7 cellular contexts compared by ENCODE assay signal in genomic region chr10:95347402-95347766, GRCh38. TPM values are rescaled to one million over a fixed set of nuclear protein-coding genes. Genes with fewer than 3 reads are reported as not detected.
DNase-seq lines count a peak whose midpoint lies in the region; ATAC-seq and TF ChIP-seq lines count a peak whose summit lies in the region.
"Not testable (repeated sequence)": the region's sequence is repeated elsewhere in the genome, so short reads cannot be mapped to it uniquely, and the experiment has no call there.

No MANE protein-coding gene starts in this region.

- not testable (repeated sequence) for H3K27me3 ChIP-seq in Caco-2 (replicated peaks; ENCODE audit: control insufficient read depth, insufficient read depth, low read length); ascending aorta; left ventricle myocardium inferior (ENCODE audit: low read depth); thoracic aorta (replicated peaks; ENCODE audit: insufficient read depth)

- POLR2A ChIA-PET in Caco-2 (lab: Charles Lee) = interaction anchor here (0.9 to 1.2 kb wide), 4 partner anchors 14 to 101 kb away, joined by 3 to 7 read pairs (median 5); no protein-coding TSS in a partner anchor

- H3K9me3 ChIP-seq in Caco-2; ascending aorta; left ventricle myocardium inferior (replicated peaks); mesodermal cell (ENCODE audit: control insufficient read depth, low read length); thoracic aorta: not testable (repeated sequence)

- H3K4me1 ChIP-seq in Caco-2 = peaks cover 61% of the 10 kb centered on the region
- H3K4me1 ChIP-seq in ascending aorta = peaks cover 4 to 20% of the 10 kb centered on the region in 2 donors
- peaks cover 81% of the 10 kb centered on the region for H3K4me1 ChIP-seq in left ventricle myocardium inferior
- peaks cover 17% of the 10 kb centered on the region for H3K4me1 ChIP-seq in mesodermal cell (ENCODE audit: control insufficient read depth, insufficient read depth, low read length, poor library complexity, severe bottlenecking)
- H3K4me1 ChIP-seq in thoracic aorta (ENCODE audit: control insufficient read depth in 1 of 2, low read depth in 2 of 2) = peaks cover 18 to 46% of the 10 kb centered on the region in 2 donors

- H3K36me3 Mint-ChIP-seq in Caco-2 (ENCODE audit: insufficient read depth, unreplicated experiment) (peaks cover 55% of the 10 kb centered on the region), endothelial cell (ENCODE audit: low read depth, unreplicated experiment) (peaks cover 41% of the 10 kb centered on the region)
- not testable (repeated sequence) for H3K36me3 Mint-ChIP-seq in progenitor cell of endocrine pancreas (ENCODE audit: insufficient read depth)

- H3K27ac ChIP-seq in ascending aorta (peak overlapping the region; percentile 49 to 70), left ventricle myocardium inferior (replicated peaks) (peak overlapping the region; percentile 35), mesodermal cell (ENCODE audit: low read depth, low read length, severe bottlenecking) (peak overlapping the region; percentile 39), thoracic aorta (peak overlapping the region; percentile 29 to 51)

- H3K4me3 ChIP-seq in Caco-2 (ENCODE audit: low read depth, low read length); ascending aorta; left ventricle myocardium inferior; mesodermal cell (ENCODE audit: extremely low read depth, insufficient read depth, low read length, poor library complexity, severe bottlenecking); thoracic aorta: not testable (repeated sequence)

- not testable (repeated sequence) for TF ChIP-seq CTCF in Caco-2 (IDR thresholded peaks at IDR 0.05; ENCODE audit: insufficient read depth in 1 of 2, low read depth in 1 of 2, low read length in 1 of 2, severe bottlenecking in 1 of 2, unreplicated experiment in 1 of 2); ascending aorta (IDR thresholded peaks at IDR 0.05); endothelial cell (IDR thresholded peaks at IDR 0.05; ENCODE audit: unreplicated experiment); left ventricle myocardium inferior (IDR thresholded peaks at IDR 0.05; ENCODE audit: borderline replicate concordance); progenitor cell of endocrine pancreas (IDR thresholded peaks at IDR 0.05; ENCODE audit: unreplicated experiment); thoracic aorta (IDR thresholded peaks at IDR 0.05)

- peak overlapping the region; percentile 93 for H3K27ac Mint-ChIP-seq in Caco-2 (ENCODE audit: unreplicated experiment)
- peak overlapping the region; percentile 10 for H3K27ac Mint-ChIP-seq in endothelial cell (ENCODE audit: unreplicated experiment)
- H3K27ac Mint-ChIP-seq in progenitor cell of endocrine pancreas = peak overlapping the region; percentile 71

- H3K9me3 Mint-ChIP-seq in Caco-2 (ENCODE audit: unreplicated experiment); endothelial cell (ENCODE audit: unreplicated experiment); progenitor cell of endocrine pancreas (ENCODE audit: low read depth): not testable (repeated sequence)

- ATAC-seq in thoracic aorta (ENCODE audit: insufficient number of reproducible peaks, low FRiP score, low read depth) = not testable (repeated sequence)

- CTCF ChIA-PET in Caco-2 (lab: Charles Lee) = interaction anchor here (0.8 to 1.2 kb wide), 4 partner anchors 10 to 101 kb away, joined by 3 to 5 read pairs (median 4); no protein-coding TSS in a partner anchor

- DNase-seq in Caco-2; ascending aorta (ENCODE audit: low spot score in 2 of 2); endothelial cell (ENCODE audit: low spot score); left ventricle myocardium inferior; progenitor cell of endocrine pancreas (ENCODE audit: low spot score, unreplicated experiment); thoracic aorta (ENCODE audit: low spot score): not testable (repeated sequence)

- H3K4me1 Mint-ChIP-seq in Caco-2 (ENCODE audit: low read depth, unreplicated experiment) (peaks cover 41% of the 10 kb centered on the region), progenitor cell of endocrine pancreas (ENCODE audit: low read depth) (peaks cover 20% of the 10 kb centered on the region)
- not testable (repeated sequence) for H3K4me1 Mint-ChIP-seq in endothelial cell (ENCODE audit: unreplicated experiment)

- not testable (repeated sequence) for H3K27me3 Mint-ChIP-seq in Caco-2 (ENCODE audit: insufficient read depth, unreplicated experiment); endothelial cell (ENCODE audit: unreplicated experiment); progenitor cell of endocrine pancreas

- WGBS in mesodermal cell (ENCODE audit: insufficient coverage in 2 of 2), 2 experiments = 73 to 80% methylated on average over 5 to 7 of the region's 7 CpGs

- not testable (repeated sequence) for H3K36me3 ChIP-seq in Caco-2 (ENCODE audit: control insufficient read depth, insufficient read depth, low read length); mesodermal cell (ENCODE audit: control insufficient read depth, insufficient read depth, low read length)
- H3K36me3 ChIP-seq in ascending aorta (peaks cover 84 to 96% of the 10 kb centered on the region in 2 donors), left ventricle myocardium inferior (peaks cover 91% of the 10 kb centered on the region), thoracic aorta (peaks cover 62% of the 10 kb centered on the region)

- peak overlapping the region; percentile 57 for H3K4me3 Mint-ChIP-seq in Caco-2 (ENCODE audit: unreplicated experiment)
- not testable (repeated sequence) for H3K4me3 Mint-ChIP-seq in endothelial cell (ENCODE audit: unreplicated experiment); progenitor cell of endocrine pancreas (ENCODE audit: low read depth)

- BruUV-seq in Caco-2 (replicated peaks; lab: Mats Ljungman, UMichigan) = not testable (repeated sequence)

- intact Hi-C loops in Caco-2 (cut with micrococcal nuclease; ENCODE audit: unreplicated experiment) = loop anchor here (1.0 to 5.0 kb wide), 6 partner anchors 16 to 720 kb away; no protein-coding TSS in a partner anchor
- intact Hi-C loops in ascending aorta (cut with DNase I); left ventricle myocardium inferior (cut with micrococcal nuclease): not testable (repeated sequence)

RNA-seq across cellular contexts. Expression of gene PDLIM1, which starts 56.6 kb away (rescaled TPM):
- total RNA-seq in Caco-2 (2022) (417 and 506 TPM in 2 replicates), ascending aorta (191 TPM), endothelial cell (ENCODE audit: unreplicated experiment) (125 TPM), left ventricle myocardium inferior (358 TPM), progenitor cell of endocrine pancreas (113 and 118 TPM in 2 replicates), thoracic aorta (100 to 1,000 TPM; 109 to 140 TPM)
- 168 TPM for polyA plus RNA-seq in mesodermal cell (2013, experiment 1 of 2)
- 163 TPM for polyA plus RNA-seq in mesodermal cell (2013, experiment 2 of 2)

Comparison
In these comparisons a context has a peak if more than half of its experiments do, and no peak if none do; other contexts are left out.
1. H3K27ac Mint-ChIP-seq: peak in every context shown above with its lines; median percentile 93 in Caco-2; 71 in progenitor cell of endocrine pancreas; 10 in endothelial cell.